Comparison of ENCODE assay signal across 11 cellular contexts in genomic region chr5:179154991-179155955, GRCh38.
DNase-seq lines count a peak whose midpoint lies in the region; ATAC-seq lines count a peak whose summit lies in the region.
"Had no signal": no experiment of that assay in that cellular context is flagged by ENCODE, and none has a peak within 500 bp of the region (broad histone marks: within the 10 kb centered on the region; RNA-seq: fewer than 3 reads in every experiment).

No MANE protein-coding gene starts in this region.

- no peak overlapping the region for H3K4me3 Mint-ChIP-seq in stimulated activated naive CD8-positive, alpha-beta T cell treated with anti-CD3 and anti-CD28 coated beads, Interleukin-15, amount 100 ng/mL, for 72 hours
- H3K4me3 Mint-ChIP-seq: CD8-positive, alpha-beta memory T cell had no signal

- H3K9me3 Mint-ChIP-seq in stimulated activated naive CD8-positive, alpha-beta T cell treated with anti-CD3 and anti-CD28 coated beads, Interleukin-15, amount 100 ng/mL, for 72 hours = no peaks in the 10 kb centered on the region
- H3K9me3 Mint-ChIP-seq: CD8-positive, alpha-beta memory T cell; naive B cell had no signal

- peak; percentile 44 for ATAC-seq in stimulated activated naive CD8-positive, alpha-beta T cell treated with anti-CD3 and anti-CD28 coated beads, Interleukin-15, amount 100 ng/mL, for 72 hours
- ATAC-seq in stimulated activated naive CD8-positive, alpha-beta T cell treated with anti-CD3 and anti-CD28 coated beads, Interleukin-15, Interleukin-2, amounts not matched to agents 100 U/mL and 50 U/mL, for 24 hours = no peak
- no peak for ATAC-seq in HG03354 (IDR thresholded peaks at IDR 0.05; ENCODE audit: poor library complexity, severe bottlenecking, unreplicated experiment)

- DNase-seq in DMS79 treated with DMSO at 0.1 percent for 48 hours (lab: John Stamatoyannopoulos, UW) (peak; percentile 26), DMS79 (lab: John Stamatoyannopoulos, UW) (no peak), left kidney (ENCODE audit: low read depth, low spot score) (peak; percentile 34), NCI-H226 (no peak), NCI-H2107 treated with DMSO at 0.1 percent for 48 hours (lab: John Stamatoyannopoulos, UW; ENCODE audit: unreplicated experiment) (no peak)
- DNase-seq in stimulated activated naive CD8-positive, alpha-beta T cell treated with anti-CD3 and anti-CD28 coated beads, Interleukin-15, amount 100 ng/mL, for 72 hours = no peak
- DNase-seq in stimulated activated naive CD8-positive, alpha-beta T cell treated with anti-CD3 and anti-CD28 coated beads, Interleukin-15, Interleukin-2, amounts not matched to agents 100 U/mL and 50 U/mL, for 24 hours = no peak
- DNase-seq: CD8-positive, alpha-beta memory T cell; naive B cell; NCI-H1930 had no signal

- no peaks in the 10 kb centered on the region for H3K4me1 Mint-ChIP-seq in stimulated activated naive CD8-positive, alpha-beta T cell treated with anti-CD3 and anti-CD28 coated beads, Interleukin-15, amount 100 ng/mL, for 72 hours
- H3K4me1 Mint-ChIP-seq: CD8-positive, alpha-beta memory T cell; naive B cell had no signal

- peaks cover 11% of the 10 kb centered on the region for H3K27me3 Mint-ChIP-seq in stimulated activated naive CD8-positive, alpha-beta T cell treated with anti-CD3 and anti-CD28 coated beads, Interleukin-15, amount 100 ng/mL, for 72 hours

- no peak overlapping the region for H3K27ac Mint-ChIP-seq in stimulated activated naive CD8-positive, alpha-beta T cell treated with anti-CD3 and anti-CD28 coated beads, Interleukin-15, amount 100 ng/mL, for 72 hours

Comparison
In these comparisons a context has a peak if more than half of its experiments do, and no peak if none do; other contexts are left out.
1. DNase-seq: peak in DMS79 treated with DMSO at 0.1 percent for 48 hours (single experiment) and left kidney (single experiment); none in DMS79 (single experiment), stimulated activated naive CD8-positive, alpha-beta T cell treated with anti-CD3 and anti-CD28 coated beads, Interleukin-15, amount 100 ng/mL, for 72 hours (0 of 2), stimulated activated naive CD8-positive, alpha-beta T cell treated with anti-CD3 and anti-CD28 coated beads, Interleukin-15, Interleukin-2, amounts not matched to agents 100 U/mL and 50 U/mL, for 24 hours (single experiment), NCI-H226 (single experiment) and NCI-H2107 treated with DMSO at 0.1 percent for 48 hours (single experiment).